15 cellular contexts compared by ENCODE assay signal in genomic region chr2:23711979-23712755, GRCh38.
DNase-seq lines count a peak whose midpoint lies in the region; ATAC-seq and TF ChIP-seq lines count a peak whose summit lies in the region.
"Had no signal": no experiment of that assay in that cellular context is flagged by ENCODE, and none has a peak within 500 bp of the region (broad histone marks: within the 10 kb centered on the region; RNA-seq: fewer than 3 reads in every experiment).

No MANE protein-coding gene starts in this region.

- peaks cover 7% of the 10 kb centered on the region for H4K20me1 ChIP-seq in neural progenitor cell (ENCODE audit: low read depth)

- H3K27me3 ChIP-seq in adipocyte (replicated peaks; ENCODE audit: control insufficient read depth, insufficient read depth, low read length) (no peaks in the 10 kb centered on the region), neural progenitor cell (no peaks in the 10 kb centered on the region)
- H3K27me3 ChIP-seq in CD8-positive, alpha-beta T cell (ENCODE audit: insufficient read depth, low read length) = no peaks in the 10 kb centered on the region

- H3K79me2 ChIP-seq in neural progenitor cell (ENCODE audit: low read depth) = no peaks in the 10 kb centered on the region

- H3K4me1 Mint-ChIP-seq in glutamatergic neuron (ENCODE audit: low read depth, unreplicated experiment) (peaks cover 26% of the 10 kb centered on the region), neural progenitor cell (peaks cover 29% of the 10 kb centered on the region)
- no peaks in the 10 kb centered on the region for H3K4me1 Mint-ChIP-seq in activated T-cell treated with anti-CD3 and anti-CD28 coated beads, Interleukin-2, amount 50 U/mL, for 72 hours (ENCODE audit: low read depth)
- no peaks in the 10 kb centered on the region for H3K4me1 Mint-ChIP-seq in CD8-positive, alpha-beta T cell (ENCODE audit: low read depth)
- H3K4me1 Mint-ChIP-seq in activated CD8-positive, alpha-beta T cell treated with anti-CD3 and anti-CD28 coated beads, Interleukin-2, amount 10 ng/mL, durations not matched to agents 7 days and 5 days (ENCODE audit: low read depth) = no peaks in the 10 kb centered on the region

- CTCF ChIA-PET in HEK293T (lab: Yijun Ruan, JAX) = no interaction called here
- CTCF ChIA-PET in CD8-positive, alpha-beta T cell (lab: Charles Lee) = no interaction called here
- CTCF ChIA-PET in activated CD8-positive, alpha-beta T cell treated with anti-CD3 and anti-CD28 coated beads, Interleukin-2, amount 10 ng/mL, durations not matched to agents 7 days and 5 days (lab: Charles Lee) = no interaction called here

- H3F3A ChIP-seq in neural progenitor cell (ENCODE audit: low read depth) = peaks cover 27% of the 10 kb centered on the region

- H3K4me1 ChIP-seq in adipocyte (ENCODE audit: control insufficient read depth, insufficient read depth, low read length) = peaks cover 11% of the 10 kb centered on the region
- H3K4me1 ChIP-seq in neural progenitor cell = peaks cover 26% of the 10 kb centered on the region
- no peaks in the 10 kb centered on the region for H3K4me1 ChIP-seq in CD8-positive, alpha-beta T cell (ENCODE audit: insufficient read depth, low read length)

- no peak for ATAC-seq in activated T-cell treated with anti-CD3 and anti-CD28 coated beads, Interleukin-2, amount 50 U/mL, for 72 hours (replicated peaks in 1 of 2)
- ATAC-seq in CD8-positive, alpha-beta T cell = no peak
- ATAC-seq in activated CD8-positive, alpha-beta T cell treated with anti-CD3 and anti-CD28 coated beads, Interleukin-2, amount 10 ng/mL, durations not matched to agents 7 days and 5 days = no peak
- ATAC-seq: esophagus mucosa had no signal

- no peak overlapping the region for H3K4me3 ChIP-seq in adipocyte (ENCODE audit: low read length)
- no peak overlapping the region for H3K4me3 ChIP-seq in neural progenitor cell
- no peak overlapping the region for H3K4me3 ChIP-seq in CD8-positive, alpha-beta T cell (ENCODE audit: low read depth, low read length)

- H3K27ac Mint-ChIP-seq in glutamatergic neuron (ENCODE audit: unreplicated experiment) (peak overlapping the region; percentile 89), neural progenitor cell (peak overlapping the region; percentile 86)
- H3K27ac Mint-ChIP-seq in activated T-cell treated with anti-CD3 and anti-CD28 coated beads, Interleukin-2, amount 50 U/mL, for 72 hours = no peak overlapping the region
- no peak overlapping the region for H3K27ac Mint-ChIP-seq in CD8-positive, alpha-beta T cell
- no peak overlapping the region for H3K27ac Mint-ChIP-seq in activated CD8-positive, alpha-beta T cell treated with anti-CD3 and anti-CD28 coated beads, Interleukin-2, amount 10 ng/mL, durations not matched to agents 7 days and 5 days
- H3K27ac Mint-ChIP-seq: B cell had no signal

- H3K36me3 ChIP-seq in adipocyte (ENCODE audit: control insufficient read depth, insufficient read depth, low read length, severe bottlenecking) = peaks cover 19% of the 10 kb centered on the region
- no peaks in the 10 kb centered on the region for H3K36me3 ChIP-seq in neural progenitor cell
- no peaks in the 10 kb centered on the region for H3K36me3 ChIP-seq in CD8-positive, alpha-beta T cell (ENCODE audit: insufficient read depth, low read length)

- peak; percentile 90 for DNase-seq in DMS79 (lab: John Stamatoyannopoulos, UW)
- peak; percentile 40 for DNase-seq in adipocyte (ENCODE audit: low read depth)
- no peak for DNase-seq in glutamatergic neuron
- DNase-seq in neural progenitor cell (ENCODE audit: low spot score) = peak; percentile 84
- DNase-seq in activated T-cell treated with anti-CD3 and anti-CD28 coated beads, Interleukin-2, amount 50 U/mL, for 72 hours = no peak
- DNase-seq in HEK293T (ENCODE audit: extremely low spot score) = no peak
- no peak for DNase-seq in CD8-positive, alpha-beta T cell
- DNase-seq in activated CD8-positive, alpha-beta T cell treated with anti-CD3 and anti-CD28 coated beads, Interleukin-2, amount 10 ng/mL, durations not matched to agents 7 days and 5 days = no peak
- DNase-seq: activated T-cell treated with anti-CD3 and anti-CD28 coated beads, Interleukin-2, amount 50 U/mL, for 48 hours; caudate nucleus; nucleus accumbens; stimulated activated CD4-positive, alpha-beta T cell treated with anti-CD3 and anti-CD28 coated beads, Interleukin-2, amount 100 ng/mL, for 48 hours; stimulated activated naive CD4-positive, alpha-beta T cell had no signal

- peak overlapping the region; percentile 90 for H3K27ac ChIP-seq in neural progenitor cell
- H3K27ac ChIP-seq in CD8-positive, alpha-beta T cell (ENCODE audit: low read depth, low read length) = no peak overlapping the region

- H3K4me2 ChIP-seq in neural progenitor cell = peak overlapping the region; percentile 64

- H3K9me3 ChIP-seq in adipocyte (ENCODE audit: control insufficient read depth, low read length) (no peaks in the 10 kb centered on the region), neural progenitor cell (ENCODE audit: low read depth) (no peaks in the 10 kb centered on the region)
- H3K9me3 ChIP-seq in CD8-positive, alpha-beta T cell (ENCODE audit: low read length) = no peaks in the 10 kb centered on the region

- H3K9me3 Mint-ChIP-seq in glutamatergic neuron (ENCODE audit: unreplicated experiment) (peaks cover 11% of the 10 kb centered on the region), neural progenitor cell (peaks cover 6% of the 10 kb centered on the region)
- no peaks in the 10 kb centered on the region for H3K9me3 Mint-ChIP-seq in activated T-cell treated with anti-CD3 and anti-CD28 coated beads, Interleukin-2, amount 50 U/mL, for 72 hours
- no peaks in the 10 kb centered on the region for H3K9me3 Mint-ChIP-seq in CD8-positive, alpha-beta T cell
- H3K9me3 Mint-ChIP-seq in activated CD8-positive, alpha-beta T cell treated with anti-CD3 and anti-CD28 coated beads, Interleukin-2, amount 10 ng/mL, durations not matched to agents 7 days and 5 days (ENCODE audit: insufficient read depth) = no peaks in the 10 kb centered on the region

- H2AFZ ChIP-seq in neural progenitor cell (replicated peaks) = no peak overlapping the region

- peaks cover 17% of the 10 kb centered on the region for H3K36me3 Mint-ChIP-seq in glutamatergic neuron (ENCODE audit: unreplicated experiment)
- H3K36me3 Mint-ChIP-seq in neural progenitor cell = peaks cover 18% of the 10 kb centered on the region
- peaks cover 0 to 2% of the 10 kb centered on the region in 2 donors for H3K36me3 Mint-ChIP-seq in activated T-cell treated with anti-CD3 and anti-CD28 coated beads, Interleukin-2, amount 50 U/mL, for 72 hours (ENCODE audit: insufficient read depth in 2 of 2)
- H3K36me3 Mint-ChIP-seq in CD8-positive, alpha-beta T cell = peaks cover 55% of the 10 kb centered on the region
- peaks cover 8% of the 10 kb centered on the region for H3K36me3 Mint-ChIP-seq in activated CD8-positive, alpha-beta T cell treated with anti-CD3 and anti-CD28 coated beads, Interleukin-2, amount 10 ng/mL, durations not matched to agents 7 days and 5 days (ENCODE audit: low read depth)

- no peak overlapping the region for H3K9ac ChIP-seq in adipocyte (ENCODE audit: low read length)
- H3K9ac ChIP-seq in neural progenitor cell = no peak overlapping the region

- TF ChIP-seq CTCF in glutamatergic neuron (IDR thresholded peaks at IDR 0.05; ENCODE audit: partially characterized antibody, unreplicated experiment) (no peak), neural progenitor cell (IDR thresholded peaks at IDR 0.05) (no peak)
- no peak for TF ChIP-seq CTCF in CD8-positive, alpha-beta T cell (IDR thresholded peaks at IDR 0.05)

- H3K27me3 Mint-ChIP-seq in glutamatergic neuron (ENCODE audit: unreplicated experiment) (peaks cover 11% of the 10 kb centered on the region), neural progenitor cell (ENCODE audit: insufficient read depth, low read depth) (peaks cover 4% of the 10 kb centered on the region)
- H3K27me3 Mint-ChIP-seq in activated T-cell treated with anti-CD3 and anti-CD28 coated beads, Interleukin-2, amount 50 U/mL, for 72 hours (ENCODE audit: low read depth) = no peaks in the 10 kb centered on the region
- no peaks in the 10 kb centered on the region for H3K27me3 Mint-ChIP-seq in CD8-positive, alpha-beta T cell (ENCODE audit: low read depth)
- H3K27me3 Mint-ChIP-seq in activated CD8-positive, alpha-beta T cell treated with anti-CD3 and anti-CD28 coated beads, Interleukin-2, amount 10 ng/mL, durations not matched to agents 7 days and 5 days (ENCODE audit: low read depth) = no peaks in the 10 kb centered on the region
- H3K27me3 Mint-ChIP-seq: B cell had no signal

- POLR2A ChIA-PET in HEK293T (lab: Yijun Ruan, JAX) = no interaction called here
- POLR2A ChIA-PET in CD8-positive, alpha-beta T cell (lab: Charles Lee) = no interaction called here
- POLR2A ChIA-PET in activated CD8-positive, alpha-beta T cell treated with anti-CD3 and anti-CD28 coated beads, Interleukin-2, amount 10 ng/mL, durations not matched to agents 7 days and 5 days (lab: Charles Lee) = no interaction called here

- H3K4me3 Mint-ChIP-seq in glutamatergic neuron (ENCODE audit: unreplicated experiment) = peak overlapping the region; percentile 52
- peak overlapping the region; percentile 21 for H3K4me3 Mint-ChIP-seq in neural progenitor cell
- no peak overlapping the region for H3K4me3 Mint-ChIP-seq in activated T-cell treated with anti-CD3 and anti-CD28 coated beads, Interleukin-2, amount 50 U/mL, for 72 hours
- H3K4me3 Mint-ChIP-seq in CD8-positive, alpha-beta T cell = no peak overlapping the region
- no peak overlapping the region for H3K4me3 Mint-ChIP-seq in activated CD8-positive, alpha-beta T cell treated with anti-CD3 and anti-CD28 coated beads, Interleukin-2, amount 10 ng/mL, durations not matched to agents 7 days and 5 days
- H3K4me3 Mint-ChIP-seq: B cell had no signal

- intact Hi-C loops in CD8-positive, alpha-beta T cell (cut with DNase I, micrococcal nuclease) = no loop called here

TF ChIP-seq in HEK293T, 16 proteins besides CTCF, POLR2A, EP300 and RAD21 (continues in another document):
- TF ChIP-seq FOXM1 (IDR thresholded peaks at IDR 0.05; ENCODE audit: borderline replicate concordance) = no peak
- no peak for TF ChIP-seq NFRKB (IDR thresholded peaks at IDR 0.05)
- no peak for TF ChIP-seq FOXK2 (IDR thresholded peaks at IDR 0.05)
- no peak for TF ChIP-seq L3MBTL2 (conservative IDR thresholded peaks at IDR 0.05)
- TF ChIP-seq LEF1 (IDR thresholded peaks at IDR 0.05; ENCODE audit: borderline replicate concordance) = no peak
- TF ChIP-seq SP1 (IDR thresholded peaks at IDR 0.05) = no peak
- no peak for TF ChIP-seq ARNT (IDR thresholded peaks at IDR 0.05)
- TF ChIP-seq, protein P1, sequence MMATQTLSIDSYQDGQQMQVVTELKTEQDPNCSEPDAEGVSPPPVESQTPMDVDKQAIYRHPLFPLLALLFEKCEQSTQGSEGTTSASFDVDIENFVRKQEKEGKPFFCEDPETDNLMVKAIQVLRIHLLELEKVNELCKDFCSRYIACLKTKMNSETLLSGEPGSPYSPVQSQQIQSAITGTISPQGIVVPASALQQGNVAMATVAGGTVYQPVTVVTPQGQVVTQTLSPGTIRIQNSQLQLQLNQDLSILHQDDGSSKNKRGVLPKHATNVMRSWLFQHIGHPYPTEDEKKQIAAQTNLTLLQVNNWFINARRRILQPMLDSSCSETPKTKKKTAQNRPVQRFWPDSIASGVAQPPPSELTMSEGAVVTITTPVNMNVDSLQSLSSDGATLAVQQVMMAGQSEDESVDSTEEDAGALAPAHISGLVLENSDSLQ (IDR thresholded peaks at IDR 0.05) = no peak
- no peak for TF ChIP-seq TARDBP (IDR thresholded peaks at IDR 0.05)

Comparison
In these comparisons a context has a peak if more than half of its experiments do, and no peak if none do; other contexts are left out.
1. DNase-seq: peak in DMS79 (single experiment), adipocyte (single experiment) and neural progenitor cell (single experiment); none in glutamatergic neuron (single experiment), activated T-cell treated with anti-CD3 and anti-CD28 coated beads, Interleukin-2, amount 50 U/mL, for 72 hours (0 of 2), HEK293T (single experiment), CD8-positive, alpha-beta T cell (0 of 7) and activated CD8-positive, alpha-beta T cell treated with anti-CD3 and anti-CD28 coated beads, Interleukin-2, amount 10 ng/mL, durations not matched to agents 7 days and 5 days (single experiment).
2. H3K27ac Mint-ChIP-seq: peak in glutamatergic neuron (single experiment) and neural progenitor cell (single experiment); none in activated T-cell treated with anti-CD3 and anti-CD28 coated beads, Interleukin-2, amount 50 U/mL, for 72 hours (single experiment), CD8-positive, alpha-beta T cell (single experiment) and activated CD8-positive, alpha-beta T cell treated with anti-CD3 and anti-CD28 coated beads, Interleukin-2, amount 10 ng/mL, durations not matched to agents 7 days and 5 days (single experiment).
3. H3K4me3 Mint-ChIP-seq: peak in glutamatergic neuron (single experiment) and neural progenitor cell (single experiment); none in activated T-cell treated with anti-CD3 and anti-CD28 coated beads, Interleukin-2, amount 50 U/mL, for 72 hours (0 of 2), CD8-positive, alpha-beta T cell (single experiment) and activated CD8-positive, alpha-beta T cell treated with anti-CD3 and anti-CD28 coated beads, Interleukin-2, amount 10 ng/mL, durations not matched to agents 7 days and 5 days (single experiment).